ENCODE assay signal across 9 cellular contexts in the genomic region with DNA sequence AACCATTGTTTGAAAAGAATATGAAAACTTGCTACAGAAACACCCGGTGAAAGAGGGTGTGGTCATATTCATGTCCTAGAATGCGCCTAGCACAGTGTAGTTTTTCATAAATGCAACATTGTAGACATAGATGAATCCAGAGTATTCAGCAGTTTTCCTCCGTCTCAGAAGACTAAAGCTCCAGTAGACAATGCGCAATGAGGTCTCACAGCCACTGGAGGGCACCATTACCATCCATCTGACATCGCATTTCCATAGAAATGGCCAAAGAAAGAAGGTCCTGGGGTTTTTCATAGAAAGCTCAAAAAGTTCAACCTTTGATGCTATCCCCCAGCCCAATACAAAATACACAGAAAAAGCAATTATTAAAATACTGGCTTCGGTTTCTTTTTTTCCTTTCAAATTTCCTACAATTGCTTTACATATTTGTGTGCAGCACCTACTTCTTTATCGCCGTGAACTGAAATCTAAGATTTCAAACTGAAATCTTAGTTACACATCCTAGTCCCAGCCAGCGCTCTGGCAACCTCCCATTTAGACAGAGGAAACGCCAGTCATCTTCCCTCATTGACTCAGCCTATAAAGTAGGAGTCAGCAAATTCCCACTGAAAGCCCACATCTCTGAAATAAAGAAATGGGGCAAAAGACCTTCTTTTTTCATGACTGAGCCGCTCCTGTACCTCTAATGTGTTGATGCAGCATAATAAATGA. TPM values are rescaled to one million over a fixed set of nuclear protein-coding genes. Genes with fewer than 3 reads are reported as not detected.
DNase-seq lines count a peak whose midpoint lies in the region; ATAC-seq and TF ChIP-seq lines count a peak whose summit lies in the region.
"Had no signal": no experiment of that assay in that cellular context is flagged by ENCODE, and none has a peak within 500 bp of the region (broad histone marks: within the 10 kb centered on the region; RNA-seq: fewer than 3 reads in every experiment).

No MANE protein-coding gene starts in this region.

- CTCF ChIA-PET in CD8-positive, alpha-beta T cell (lab: Charles Lee) = interaction anchor here (0.7 to 6.0 kb wide), 28 partner anchors 9 to 1099 kb away, joined by 3 to 36 read pairs (median 4); partner anchors contain the start of gene TTF2
- CTCF ChIA-PET in HCT116 (lab: Charles Lee) = interaction anchor here (0.8 to 2.8 kb wide), 15 partner anchors 9 to 554 kb away, joined by 3 to 28 read pairs (median 4); no protein-coding TSS in a partner anchor

- peaks cover 3% of the 10 kb centered on the region for H3K27me3 Mint-ChIP-seq in CD8-positive, alpha-beta T cell (ENCODE audit: low read depth)
- peaks cover 3% of the 10 kb centered on the region for H3K27me3 Mint-ChIP-seq in nephron (ENCODE audit: low read depth)

- H3K9me3 ChIP-seq in CD8-positive, alpha-beta T cell (ENCODE audit: low read length) = no peaks in the 10 kb centered on the region
- H3K9me3 ChIP-seq in HCT116 (ENCODE audit: control insufficient read depth in 1 of 2, insufficient read depth in 1 of 2, low read depth in 1 of 2, low read length in 2 of 2) (no peaks in the 10 kb centered on the region), esophagus muscularis mucosa (no peaks in the 10 kb centered on the region)

- POLR2A ChIA-PET in CD8-positive, alpha-beta T cell (lab: Charles Lee) = no interaction called here
- POLR2A ChIA-PET in HCT116 (lab: Charles Lee) = interaction anchor here (0.6 kb wide), 1 partner anchor 128 kb away, joined by 3 read pairs; no protein-coding TSS in a partner anchor

- H3K4me1 Mint-ChIP-seq in CD8-positive, alpha-beta T cell (ENCODE audit: low read depth) = peaks cover 11% of the 10 kb centered on the region
- H3K4me1 Mint-ChIP-seq in nephron = peaks cover 11% of the 10 kb centered on the region

- no peak overlapping the region for H3K27ac Mint-ChIP-seq in CD8-positive, alpha-beta T cell
- H3K27ac Mint-ChIP-seq in nephron = no peak overlapping the region
- H3K27ac Mint-ChIP-seq: stimulated activated naive CD8-positive, alpha-beta T cell treated with anti-CD3 and anti-CD28 coated beads, Interleukin-15, Interleukin-2, amounts not matched to agents 100 ng/mL and 50 ng/mL, for 24 hours had no signal

- TF ChIP-seq POLR2A in HCT116 (IDR thresholded peaks at IDR 0.05; ENCODE audit: borderline replicate concordance, extremely low read depth, insufficient read depth, insufficient read length) = no peak
- TF ChIP-seq POLR2A in esophagus muscularis mucosa (IDR thresholded peaks at IDR 0.05; ENCODE audit: low read depth) = no peak

- H3K9ac ChIP-seq in HCT116 (ENCODE audit: low read length) = no peak overlapping the region

- peaks cover 4% of the 10 kb centered on the region for H3K36me3 Mint-ChIP-seq in CD8-positive, alpha-beta T cell
- H3K36me3 Mint-ChIP-seq in nephron (ENCODE audit: low read depth) = peaks cover 24% of the 10 kb centered on the region

- H2AFZ ChIP-seq in HCT116 (ENCODE audit: low read depth, low read length, poor library complexity, severe bottlenecking) = no peak overlapping the region

- H3K9me2 ChIP-seq in HCT116 (ENCODE audit: insufficient read depth) = no peaks in the 10 kb centered on the region

- peak in 6 of 7 experiments; percentile 34 to 66 (median 50) for DNase-seq in CD8-positive, alpha-beta T cell
- peak; percentile 36 for DNase-seq in HCT116 (ENCODE audit: low read depth, low spot score)
- DNase-seq in NCI-H774 (lab: John Stamatoyannopoulos, UW) = peak; percentile 40
- DNase-seq in activated T-cell treated with anti-CD3 and anti-CD28 coated beads for 24 hours (ENCODE audit: low read depth) = peak; percentile 50
- peak; percentile 92 for DNase-seq in esophagus muscularis mucosa (ENCODE audit: extremely low spot score)
- peak; percentile 61 for DNase-seq in ureter (ENCODE audit: low spot score)
- no peak for DNase-seq in mesenteric fat pad (ENCODE audit: low spot score)

- no peaks in the 10 kb centered on the region; the same call in 1 of the 2 replicates for H3K79me2 ChIP-seq in HCT116 (ENCODE audit: insufficient read depth, low read length)

- H3K4me1 ChIP-seq in CD8-positive, alpha-beta T cell (ENCODE audit: insufficient read depth, low read length) = peaks cover 3% of the 10 kb centered on the region
- H3K4me1 ChIP-seq in HCT116 (ENCODE audit: control insufficient read depth in 1 of 2, insufficient read depth in 2 of 2, low read length in 2 of 2) = peaks cover 6 to 17% of the 10 kb centered on the region in 2 experiments
- H3K4me1 ChIP-seq in esophagus muscularis mucosa = peaks cover 9 to 21% (median 16%) of the 10 kb centered on the region in 4 donors

- H3K36me3 ChIP-seq in CD8-positive, alpha-beta T cell (ENCODE audit: insufficient read depth, low read length) = no peaks in the 10 kb centered on the region
- no peaks in the 10 kb centered on the region for H3K36me3 ChIP-seq in HCT116 (ENCODE audit: control insufficient read depth in 1 of 2, insufficient read depth in 2 of 2, low read length in 2 of 2)
- H3K36me3 ChIP-seq in esophagus muscularis mucosa = peaks cover 0 to 3% (median 0%) of the 10 kb centered on the region in 4 donors

- no peaks in the 10 kb centered on the region for H3K27me3 ChIP-seq in CD8-positive, alpha-beta T cell (ENCODE audit: insufficient read depth, low read length)
- no peaks in the 10 kb centered on the region for H3K27me3 ChIP-seq in HCT116 (ENCODE audit: insufficient read depth, low read length)
- H3K27me3 ChIP-seq in esophagus muscularis mucosa = no peaks in the 10 kb centered on the region

- TF ChIP-seq EP300 in esophagus muscularis mucosa (IDR thresholded peaks at IDR 0.05) = no peak

- no peaks in the 10 kb centered on the region for H3K9me3 Mint-ChIP-seq in CD8-positive, alpha-beta T cell
- H3K9me3 Mint-ChIP-seq in nephron = no peaks in the 10 kb centered on the region
- H3K9me3 Mint-ChIP-seq: stimulated activated naive CD8-positive, alpha-beta T cell treated with anti-CD3 and anti-CD28 coated beads, Interleukin-15, Interleukin-2, amounts not matched to agents 100 ng/mL and 50 ng/mL, for 24 hours had no signal

- no peak overlapping the region for H3K4me2 ChIP-seq in HCT116 (ENCODE audit: low read length)

- intact Hi-C loops in CD8-positive, alpha-beta T cell (cut with DNase I, micrococcal nuclease) = loop anchor here (1.0 to 10.0 kb wide), 14 partner anchors 22 to 790 kb away; partner anchors contain the start of genes ATP1A1 (in 1 of the 2) and MAN1A2 (in 1 of the 2)
- intact Hi-C loops in HCT116 (cut with micrococcal nuclease) = loop anchor here (1.0 to 10.0 kb wide), 5 partner anchors 67 to 481 kb away; no protein-coding TSS in a partner anchor
- intact Hi-C loops in esophagus muscularis mucosa (cut with DNase I) = loop anchor here (2.0 to 10.0 kb wide), 4 partner anchors 22 to 550 kb away; partner anchors contain the start of genes IGSF3 and TRIM45

- ATAC-seq in CD8-positive, alpha-beta T cell = no peak
- no peak for ATAC-seq in HCT116

- BruUV-seq in HCT116 (replicated peaks; lab: Mats Ljungman, UMichigan) = no TSS peak

- TF ChIP-seq CTCF in CD8-positive, alpha-beta T cell (IDR thresholded peaks at IDR 0.05) = peak; percentile 80
- TF ChIP-seq CTCF in HCT116 (IDR thresholded peaks at IDR 0.05 in 2 of 3, conservative IDR thresholded peaks at IDR 0.05 in 1 of 3; ENCODE audit: borderline replicate concordance in 1 of 3, insufficient read depth in 1 of 3, low read depth in 2 of 3, low read length in 2 of 3) = peak; percentile 83 to 91 (median 90)
- peak; percentile 76 to 91 (median 90) for TF ChIP-seq CTCF in esophagus muscularis mucosa (IDR thresholded peaks at IDR 0.05)
- TF ChIP-seq CTCF in nephron (IDR thresholded peaks at IDR 0.05; ENCODE audit: unreplicated experiment in 3 of 3) = peak; percentile 82 to 91 (median 89)

- peak; percentile 86 for TF ChIP-seq RAD21 in HCT116 (IDR thresholded peaks at IDR 0.05; ENCODE audit: low read depth)

- no peaks in the 10 kb centered on the region for H4K20me1 ChIP-seq in HCT116 (ENCODE audit: insufficient read depth)

- H3K27ac ChIP-seq in CD8-positive, alpha-beta T cell (ENCODE audit: low read depth, low read length) = no peak overlapping the region
- H3K27ac ChIP-seq in HCT116 (ENCODE audit: low read depth, low read length) (no peak overlapping the region), esophagus muscularis mucosa (replicated peaks in 1 of 4) (no peak overlapping the region)

- H3K4me3 ChIP-seq in CD8-positive, alpha-beta T cell (ENCODE audit: low read depth, low read length) = no peak overlapping the region
- no peak overlapping the region for H3K4me3 ChIP-seq in HCT116 (replicated peaks in 1 of 2; ENCODE audit: low read depth in 1 of 2, low read length in 2 of 2)
- no peak overlapping the region for H3K4me3 ChIP-seq in esophagus muscularis mucosa

- H3K4me3 Mint-ChIP-seq in CD8-positive, alpha-beta T cell = no peak overlapping the region
- peak overlapping the region in 1 of 3 experiments; percentile 54 for H3K4me3 Mint-ChIP-seq in nephron
- H3K4me3 Mint-ChIP-seq: stimulated activated naive CD8-positive, alpha-beta T cell treated with anti-CD3 and anti-CD28 coated beads, Interleukin-15, Interleukin-2, amounts not matched to agents 100 ng/mL and 50 ng/mL, for 24 hours had no signal

- RAD21 ChIA-PET in HCT116 (lab: Charles Lee; ENCODE audit: low non-redundant PET in 1 of 2, low total read pairs in 2 of 2, uncharacterized antibody in 2 of 2, unreplicated experiment in 2 of 2) = interaction anchor here (0.5 to 1.7 kb wide), 5 partner anchors 21 to 436 kb away, joined by 3 to 8 read pairs (median 3); no protein-coding TSS in a partner anchor

- 31% methylated on average over 11 of the region's 11 CpGs for WGBS in esophagus muscularis mucosa

TF ChIP-seq in HCT116, 20 proteins besides CTCF, POLR2A, EP300 and RAD21 (continues in another document):
- TF ChIP-seq SIN3A (IDR thresholded peaks at IDR 0.05; ENCODE audit: low read depth) (no peak), YY1 (IDR thresholded peaks at IDR 0.05; ENCODE audit: extremely low read depth, insufficient replicate concordance, low read depth, low read length) (no peak), EZH2 (IDR thresholded peaks at IDR 0.05) (no peak), ZFX (IDR thresholded peaks at IDR 0.05) (no peak)
- TF ChIP-seq, protein P1, sequence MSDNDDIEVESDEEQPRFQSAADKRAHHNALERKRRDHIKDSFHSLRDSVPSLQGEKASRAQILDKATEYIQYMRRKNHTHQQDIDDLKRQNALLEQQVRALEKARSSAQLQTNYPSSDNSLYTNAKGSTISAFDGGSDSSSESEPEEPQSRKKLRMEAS (IDR thresholded peaks at IDR 0.05) = no peak

RNA-seq across cellular contexts. Expression of gene CD58, which starts 3.9 kb away (rescaled TPM):
- total RNA-seq in CD8-positive, alpha-beta T cell = 1 to 10 TPM; 5.4 to 6.6 TPM
- total RNA-seq in HCT116 (2021; ENCODE audit: unreplicated experiment) = 18.0 TPM
- 11.1 and 13.3 TPM in 2 replicates for polyA plus RNA-seq in HCT116 (2012)
- 10 to 100 TPM; 20.3 to 23.4 (median 21.7) TPM for total RNA-seq in esophagus muscularis mucosa
- 24.5 TPM for total RNA-seq in ureter
- 23.9 TPM for total RNA-seq in mesenteric fat pad
